ENCODE assay signal across 2 cellular contexts in genomic region chr7:982511-983181, GRCh38.
A peak's percentile ranks its signal among the peaks of the same experiment; 100 is the strongest.
TF ChIP-seq lines count a peak whose summit lies in the region.

TSS of gene CYP2W1 (plus strand) at chr7:983181. CDS start at chr7:983212, 31 bp downstream.

TF ChIP-seq in IMR-90, 13 proteins besides CTCF, POLR2A, EP300 and RAD21:
- no peak for TF ChIP-seq MAZ (IDR thresholded peaks at IDR 0.05; ENCODE audit: borderline replicate concordance, low read depth, low read length)

TF ChIP-seq in H1, 55 proteins besides CTCF, POLR2A, EP300 and RAD21:
- TF ChIP-seq SP2 (IDR thresholded peaks at IDR 0.05; ENCODE audit: low read length) (no peak), TEAD4 (IDR thresholded peaks at IDR 0.05; ENCODE audit: low read depth, low read length) (0 out of 2 replicates have a peak, but pooled peaks have one; percentile 23), FOSL1 (IDR thresholded peaks at IDR 0.05; ENCODE audit: insufficient read depth, low read depth, low read length) (no peak)
